Comparison of ENCODE assay signal across 10 cellular contexts in genomic region chr18:42670860-42671259, GRCh38.
"Had no signal": no experiment of that assay in that cellular context is flagged by ENCODE, and none has a peak within 500 bp of the region (broad histone marks: within the 10 kb centered on the region; RNA-seq: fewer than 3 reads in every experiment).

No MANE protein-coding gene starts in this region.

- DNase-seq: GM23248, GOT3, H7, H9, HCEC 1CT, HFFc6 had no signal

- H3K4me1 ChIP-seq: HAP-1 had no signal

- H3K9me3 ChIP-seq: HAP-1 had no signal

- H3K4me2 ChIP-seq: GM23338 had no signal

- ATAC-seq: GM23338, HCT116 had no signal

- H3K4me3 ChIP-seq: GM23248, GM23338, HAP-1 had no signal

- H3K36me3 ChIP-seq: HAP-1 had no signal

- H3K9ac ChIP-seq: GM23248 had no signal

- FAIRE-seq: H54 had no signal

- H3K27ac ChIP-seq: GM23248 had no signal

- H2AFZ ChIP-seq: GM23248, GM23338 had no signal
